ENCODE assay signal across 20 cellular contexts in genomic region chr4:90190510-90190909, GRCh38.
"Had no signal": no experiment of that assay in that cellular context is flagged by ENCODE, and none has a peak within 500 bp of the region (broad histone marks: within the 10 kb centered on the region; RNA-seq: fewer than 3 reads in every experiment).

No MANE protein-coding gene starts in this region.

- H3K36me3 Mint-ChIP-seq: activated CD4-positive, alpha-beta memory T cell treated with anti-CD3 and anti-CD28 coated beads for 36 hours had no signal

- H3K4me1 Mint-ChIP-seq: activated CD4-positive, alpha-beta T cell treated with anti-CD3 and anti-CD28 coated beads, Interleukin-2, amount 10 ng/mL, durations not matched to agents 24 days and 14 days; nephron had no signal

- H3K27ac Mint-ChIP-seq: activated CD4-positive, alpha-beta memory T cell treated with anti-CD3 and anti-CD28 coated beads for 36 hours; activated CD4-positive, alpha-beta T cell treated with anti-CD3 and anti-CD28 coated beads, Interleukin-2, amount 10 ng/mL, durations not matched to agents 24 days and 14 days; activated T-helper 1 cell treated with anti-CD3 and anti-CD28 coated beads, Interleukin-12 subunit alpha, Interleukin-12 subunit beta, Interleukin-2, Interleukin-4 antibody, amounts not matched to agents 30 ng/mL and 10 ng/mL and 1 ng/mL, durations not matched to agents 14 hours and 24 hours and 36 hours; nephron had no signal

- H3K9me3 Mint-ChIP-seq: activated CD4-positive, alpha-beta memory T cell treated with anti-CD3 and anti-CD28 coated beads for 36 hours; activated CD4-positive, alpha-beta T cell treated with anti-CD3 and anti-CD28 coated beads, Interleukin-2, amount 10 ng/mL, durations not matched to agents 24 days and 14 days; activated T-helper 1 cell treated with anti-CD3 and anti-CD28 coated beads, Interleukin-12 subunit alpha, Interleukin-12 subunit beta, Interleukin-2, Interleukin-4 antibody, amounts not matched to agents 30 ng/mL and 10 ng/mL and 1 ng/mL, durations not matched to agents 14 hours and 24 hours and 36 hours; nephron had no signal

- DNase-seq: activated CD4-positive, alpha-beta memory T cell treated with anti-CD3 and anti-CD28 coated beads for 36 hours; activated CD4-positive, alpha-beta T cell treated with anti-CD3 and anti-CD28 coated beads, Interleukin-2, amount 10 ng/mL, durations not matched to agents 24 days and 14 days; activated CD4-positive, CD25-positive, alpha-beta regulatory T cell treated with anti-CD3 and anti-CD28 coated beads, Interleukin-2, amount 50 U/mL, for 72 hours; activated CD8-positive, alpha-beta memory T cell treated with anti-CD3 and anti-CD28 coated beads, Interleukin-2, amount 50 U/mL, for 4 hours; activated effector memory CD4-positive, alpha-beta T cell treated with anti-CD3 and anti-CD28 coated beads, Interleukin-2, amount 50 U/mL, for 16 hours; activated naive CD4-positive, alpha-beta T cell treated with anti-CD3 and anti-CD28 coated beads, Interleukin-2, amount 50 U/mL, for 16 hours; activated T-cell treated with anti-CD3 and anti-CD28 coated beads, Interleukin-2, amount 50 U/mL, for 1 hour; amygdala; central memory CD4-positive, alpha-beta T cell; dermis blood vessel endothelial cell; effector CD4-positive, alpha-beta T cell; esophagus squamous epithelium; foreskin melanocyte; left lung; right lobe of liver; stimulated activated CD4-positive, alpha-beta T cell treated with anti-CD3 and anti-CD28 coated beads, Interleukin-2, amount 100 ng/mL, for 48 hours; stimulated activated naive CD4-positive, alpha-beta T cell treated with Interleukin-2 at 50 U/mL for 16 hours; transverse colon had no signal

- H3K27me3 Mint-ChIP-seq: activated CD4-positive, alpha-beta memory T cell treated with anti-CD3 and anti-CD28 coated beads for 36 hours; activated CD4-positive, alpha-beta T cell treated with anti-CD3 and anti-CD28 coated beads, Interleukin-2, amount 10 ng/mL, durations not matched to agents 24 days and 14 days had no signal

- H3K4me3 Mint-ChIP-seq: activated CD4-positive, alpha-beta memory T cell treated with anti-CD3 and anti-CD28 coated beads for 36 hours; activated CD4-positive, alpha-beta T cell treated with anti-CD3 and anti-CD28 coated beads, Interleukin-2, amount 10 ng/mL, durations not matched to agents 24 days and 14 days; activated T-helper 1 cell treated with anti-CD3 and anti-CD28 coated beads, Interleukin-12 subunit alpha, Interleukin-12 subunit beta, Interleukin-2, Interleukin-4 antibody, amounts not matched to agents 30 ng/mL and 10 ng/mL and 1 ng/mL, durations not matched to agents 14 hours and 24 hours and 36 hours; nephron had no signal

- ATAC-seq: left lung, right lobe of liver had no signal
